In the genomic region with DNA sequence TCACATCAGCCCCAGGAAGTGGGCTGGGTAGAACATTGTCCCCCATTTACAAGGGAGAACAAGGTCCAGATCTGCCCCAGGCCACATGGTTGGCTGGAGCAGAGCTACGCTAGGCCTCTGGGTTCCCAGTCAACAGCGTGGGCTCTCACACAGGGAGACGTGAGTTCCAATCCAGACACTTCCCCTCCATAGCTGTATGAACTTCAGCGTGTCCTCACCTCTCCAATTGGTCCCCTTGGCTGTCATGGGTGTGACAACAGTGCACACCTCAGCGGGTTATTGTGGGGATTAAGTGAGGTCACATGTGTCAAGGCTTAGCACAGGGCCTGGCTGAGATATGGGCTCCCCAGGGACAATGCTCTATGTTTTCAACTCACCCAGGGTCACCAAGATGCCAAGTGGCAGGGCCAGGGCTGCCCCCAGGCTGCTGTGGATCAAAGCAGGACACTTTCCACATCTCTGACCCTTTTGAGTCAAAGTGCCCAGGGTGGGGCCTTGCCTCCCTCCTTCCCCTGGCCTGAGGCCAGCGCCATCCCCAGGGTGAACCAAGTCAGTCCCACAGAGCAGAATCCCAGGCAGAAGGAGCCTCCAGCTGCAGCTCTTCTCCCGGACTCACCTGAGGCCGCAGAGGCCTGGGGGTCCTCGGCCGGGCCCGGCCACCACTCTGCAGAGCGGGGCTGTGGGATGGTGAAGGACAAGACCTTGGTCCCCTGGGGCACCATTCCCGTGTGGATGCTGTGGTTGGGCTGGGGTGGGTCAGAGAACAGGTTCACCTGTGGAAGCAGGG, we compare ENCODE assay signal across 14 cellular contexts. TPM values are rescaled to one million over a fixed set of nuclear protein-coding genes. Genes with fewer than 3 reads are reported as not detected.
DNase-seq lines count a peak whose midpoint lies in the region; ATAC-seq, FAIRE-seq and TF ChIP-seq lines count a peak whose summit lies in the region.
"Had no signal": no experiment of that assay in that cellular context is flagged by ENCODE, and none has a peak within 500 bp of the region (broad histone marks: within the 10 kb centered on the region; RNA-seq: fewer than 3 reads in every experiment).

No MANE protein-coding gene starts in this region.

- H3K36me3 ChIP-seq in kidney (ENCODE audit: control insufficient read depth in 1 of 2, insufficient read depth in 2 of 2, low read length in 2 of 2) (peaks cover 5 to 18% of the 10 kb centered on the region in 2 donors), thoracic aorta (peaks cover 27% of the 10 kb centered on the region)

- H3K9me3 Mint-ChIP-seq in activated CD4-positive, alpha-beta T cell treated with anti-CD3 and anti-CD28 coated beads, Interleukin-2, amount 10 ng/mL, durations not matched to agents 7 days and 5 days: no peaks in the 10 kb centered on the region
- peaks cover 4% of the 10 kb centered on the region for H3K9me3 Mint-ChIP-seq in activated B cell treated with CpG ODN at 0.5 μM for 24 hours

- intact Hi-C loops in activated B cell treated with CpG ODN at 0.5 μM for 24 hours (cut with micrococcal nuclease): no loop called here
- intact Hi-C loops in kidney (cut with DNase I): no loop called here

- H3K9me3 ChIP-seq in kidney (ENCODE audit: control insufficient read depth in 1 of 2, low read length in 2 of 2): no peaks in the 10 kb centered on the region
- no peaks in the 10 kb centered on the region for H3K9me3 ChIP-seq in thoracic aorta

- no peak for DNase-seq in activated CD4-positive, alpha-beta T cell treated with anti-CD3 and anti-CD28 coated beads, Interleukin-2, amount 10 ng/mL, durations not matched to agents 7 days and 5 days
- no peak for DNase-seq in activated CD4-positive, alpha-beta T cell treated with anti-CD3 and anti-CD28 coated beads for 1 hour
- DNase-seq in activated B cell treated with CpG ODN at 0.5 μM for 24 hours (no peak), kidney (peak; percentile 63), thoracic aorta (ENCODE audit: low spot score) (no peak), HuH-7 (ENCODE audit: low spot score) (no peak)
- DNase-seq: activated CD4-positive, CD25-positive, alpha-beta regulatory T cell treated with anti-CD3 and anti-CD28 coated beads, Interleukin-2, amount 50 U/mL, for 72 hours; anterior cingulate cortex; occipital lobe; SHP77 treated with DMSO at 0.1 percent for 48 hours; stimulated activated CD4-positive, alpha-beta T cell treated with anti-CD3 and anti-CD28 coated beads, Interleukin-4, amount 100 ng/mL, for 1 hour had no signal

- no peak overlapping the region for H3K9ac ChIP-seq in kidney (ENCODE audit: low read length in 2 of 2)

- no peak for FAIRE-seq in kidney (lab: Jason Lieb, UNC)
- FAIRE-seq: urothelium cell line had no signal

- H3K4me3 Mint-ChIP-seq in activated CD4-positive, alpha-beta T cell treated with anti-CD3 and anti-CD28 coated beads, Interleukin-2, amount 10 ng/mL, durations not matched to agents 7 days and 5 days: peak overlapping the region; percentile 19
- H3K4me3 Mint-ChIP-seq in activated B cell treated with CpG ODN at 0.5 μM for 24 hours: peak overlapping the region; percentile 52

- peaks cover 93% of the 10 kb centered on the region for H3K4me1 Mint-ChIP-seq in activated CD4-positive, alpha-beta T cell treated with anti-CD3 and anti-CD28 coated beads, Interleukin-2, amount 10 ng/mL, durations not matched to agents 7 days and 5 days
- peaks cover 97% of the 10 kb centered on the region for H3K4me1 Mint-ChIP-seq in activated B cell treated with CpG ODN at 0.5 μM for 24 hours

- H3K27me3 Mint-ChIP-seq in activated CD4-positive, alpha-beta T cell treated with anti-CD3 and anti-CD28 coated beads, Interleukin-2, amount 10 ng/mL, durations not matched to agents 7 days and 5 days: no peaks in the 10 kb centered on the region
- H3K27me3 Mint-ChIP-seq in activated B cell treated with CpG ODN at 0.5 μM for 24 hours: no peaks in the 10 kb centered on the region

- H3K4me1 ChIP-seq in kidney (ENCODE audit: control insufficient read depth in 1 of 2, insufficient read depth in 1 of 2, low read depth in 1 of 2, low read length in 2 of 2) (peaks cover 0 to 8% of the 10 kb centered on the region in 2 donors), thoracic aorta (ENCODE audit: control insufficient read depth in 1 of 2, low read depth in 2 of 2) (peaks cover 34 to 47% of the 10 kb centered on the region in 2 donors)

- H3K27me3 ChIP-seq in thoracic aorta (replicated peaks; ENCODE audit: insufficient read depth): no peaks in the 10 kb centered on the region

- H3K27ac Mint-ChIP-seq in activated CD4-positive, alpha-beta T cell treated with anti-CD3 and anti-CD28 coated beads, Interleukin-2, amount 10 ng/mL, durations not matched to agents 7 days and 5 days: peak overlapping the region; percentile 88
- peak overlapping the region; percentile 91 for H3K27ac Mint-ChIP-seq in activated B cell treated with CpG ODN at 0.5 μM for 24 hours

- H3K27ac ChIP-seq in kidney (ENCODE audit: low read depth in 2 of 2, low read length in 2 of 2) (no peak overlapping the region), thoracic aorta (peak overlapping the region; percentile 25 to 65)

- H3K4me3 ChIP-seq in kidney (ENCODE audit: low read length in 2 of 2) (no peak overlapping the region), thoracic aorta (no peak overlapping the region)

- TF ChIP-seq CTCF in activated B cell treated with CpG ODN at 0.5 μM for 24 hours (IDR thresholded peaks at IDR 0.05): no peak
- no peak for TF ChIP-seq CTCF in kidney (IDR thresholded peaks at IDR 0.05; ENCODE audit: borderline replicate concordance, extremely low read depth, insufficient read depth)
- no peak for TF ChIP-seq CTCF in thoracic aorta (IDR thresholded peaks at IDR 0.05)

- CTCF ChIA-PET in activated CD4-positive, alpha-beta T cell treated with anti-CD3 and anti-CD28 coated beads, Interleukin-2, amount 10 ng/mL, durations not matched to agents 7 days and 5 days (lab: Charles Lee): interaction anchor here (0.7 to 2.6 kb wide), 8 partner anchors 10 to 38 kb away, joined by 3 to 11 read pairs (median 6); partner anchors contain the start of gene AKNA
- CTCF ChIA-PET in activated B cell treated with CpG ODN at 0.5 μM for 24 hours (lab: Charles Lee): interaction anchor here (0.8 to 2.1 kb wide), 5 partner anchors 18 to 279 kb away, joined by 3 to 12 read pairs (median 7); partner anchors contain the start of gene AKNA

- H3K36me3 Mint-ChIP-seq in activated CD4-positive, alpha-beta T cell treated with anti-CD3 and anti-CD28 coated beads, Interleukin-2, amount 10 ng/mL, durations not matched to agents 7 days and 5 days (ENCODE audit: low read depth): peaks cover 91% of the 10 kb centered on the region
- H3K36me3 Mint-ChIP-seq in activated B cell treated with CpG ODN at 0.5 μM for 24 hours (ENCODE audit: low read depth): peaks cover 84% of the 10 kb centered on the region

- ATAC-seq in activated B cell treated with CpG ODN at 0.5 μM for 24 hours (ENCODE audit: low read depth) (no peak), thoracic aorta (ENCODE audit: insufficient number of reproducible peaks, low FRiP score, low read depth) (no peak), HG03521 (IDR thresholded peaks at IDR 0.05; ENCODE audit: unreplicated experiment) (no peak), GM21723 (IDR thresholded peaks at IDR 0.05; ENCODE audit: unreplicated experiment) (no peak)

- POLR2A ChIA-PET in activated CD4-positive, alpha-beta T cell treated with anti-CD3 and anti-CD28 coated beads, Interleukin-2, amount 10 ng/mL, durations not matched to agents 7 days and 5 days (lab: Charles Lee): interaction anchor here (0.6 to 1.1 kb wide), 2 partner anchors 18 to 20 kb away, joined by 3 to 4 read pairs; partner anchors contain the start of gene AKNA
- POLR2A ChIA-PET in activated B cell treated with CpG ODN at 0.5 μM for 24 hours (lab: Charles Lee): interaction anchor here (0.7 to 15.2 kb wide), 6 partner anchors 10 to 243 kb away, joined by 3 to 913 read pairs (median 4); partner anchors contain the start of genes AKNA, ATP6V1G1 and TMEM268

RNA-seq across cellular contexts. Expression of gene AKNA, which starts 19.8 kb away (rescaled TPM):
- total RNA-seq in activated CD4-positive, alpha-beta T cell treated with anti-CD3 and anti-CD28 coated beads, Interleukin-2, amount 10 ng/mL, durations not matched to agents 7 days and 5 days: 100 to 1,000 TPM; 300 to 364 TPM
- total RNA-seq in activated B cell treated with CpG ODN at 0.5 μM for 24 hours (283 and 322 TPM in 2 replicates), kidney (52.1 TPM), thoracic aorta (10 to 100 TPM; 34.8 to 68.5 TPM)
- polyA plus RNA-seq in kidney (ENCODE audit: insufficient read depth, low read depth, low replicate concordance): 6.1 TPM

RNA-seq across cellular contexts. Expression of gene ORM2, which starts 38.3 kb away (rescaled TPM):
- not detected for total RNA-seq in activated CD4-positive, alpha-beta T cell treated with anti-CD3 and anti-CD28 coated beads, Interleukin-2, amount 10 ng/mL, durations not matched to agents 7 days and 5 days
- total RNA-seq in activated B cell treated with CpG ODN at 0.5 μM for 24 hours (not detected in 2 replicates), kidney (not detected), thoracic aorta (not detected)
- polyA plus RNA-seq in kidney (ENCODE audit: insufficient read depth, low read depth, low replicate concordance): not detected
- total RNA-seq: occipital lobe had no signal

RNA-seq across cellular contexts. Expression of gene ORM1, which starts 45.1 kb away (rescaled TPM):
- total RNA-seq in activated CD4-positive, alpha-beta T cell treated with anti-CD3 and anti-CD28 coated beads, Interleukin-2, amount 10 ng/mL, durations not matched to agents 7 days and 5 days: not detected
- not detected in 2 replicates for total RNA-seq in activated B cell treated with CpG ODN at 0.5 μM for 24 hours
- not detected for total RNA-seq in kidney
- 0.73 TPM for polyA plus RNA-seq in kidney (ENCODE audit: insufficient read depth, low read depth, low replicate concordance)
- not detected for total RNA-seq in thoracic aorta
- total RNA-seq: occipital lobe had no signal

Comparison
In these comparisons a context has a peak if more than half of its experiments do, and no peak if none do; other contexts are left out.
1. H3K27ac ChIP-seq: peak in thoracic aorta (2 of 2); none in kidney (0 of 2).